In genomic region chr19:13917888-13918406, GRCh38 we compare ENCODE assay signal across 18 cellular contexts. TPM values are rescaled to one million over a fixed set of nuclear protein-coding genes. Genes with fewer than 3 reads are reported as not detected.
"Had no signal": no experiment of that assay in that cellular context is flagged by ENCODE, and none has a peak within 500 bp of the region (broad histone marks: within the 10 kb centered on the region; RNA-seq: fewer than 3 reads in every experiment).

No MANE protein-coding gene starts in this region.

- H3K27ac Mint-ChIP-seq: activated naive CD8-positive, alpha-beta T cell; activated T-cell treated with anti-CD3 and anti-CD28 coated beads, Interleukin-2, amount 50 U/mL, for 24 hours had no signal

- H3K4me3 Mint-ChIP-seq: activated naive CD8-positive, alpha-beta T cell; activated T-cell treated with anti-CD3 and anti-CD28 coated beads, Interleukin-2, amount 50 U/mL, for 24 hours; naive B cell had no signal

- H3K4me2 ChIP-seq: smooth muscle cell had no signal

- H3K4me3 ChIP-seq: esophagus squamous epithelium, lung, smooth muscle cell, tibial nerve had no signal

- H3K27me3 Mint-ChIP-seq: activated naive CD8-positive, alpha-beta T cell; activated T-cell treated with anti-CD3 and anti-CD28 coated beads, Interleukin-2, amount 50 U/mL, for 24 hours; naive B cell had no signal

- H3K27ac ChIP-seq: brain microvascular endothelial cell, esophagus squamous epithelium, parathyroid adenoma, tibial nerve had no signal

- H3K9ac ChIP-seq: parathyroid adenoma had no signal

- H2AFZ ChIP-seq: parathyroid adenoma had no signal

- FAIRE-seq: TTC549 had no signal

- DNase-seq: activated CD4-positive, alpha-beta T cell treated with anti-CD3 and anti-CD28 coated beads, Interleukin-2, amount 50 U/mL, for 4 hours; activated CD4-positive, CD25-positive, alpha-beta regulatory T cell; activated effector memory CD4-positive, alpha-beta T cell treated with Interleukin-2 at 50 U/mL for 16 hours; activated T-cell treated with anti-CD3 and anti-CD28 coated beads, Interleukin-2, amount 50 U/mL, for 24 hours; amygdala; brain microvascular endothelial cell; esophagus squamous epithelium; foreskin fibroblast; head of caudate nucleus; islet precursor cell; naive B cell; T-helper 2 cell had no signal

- H3K4me1 ChIP-seq: esophagus squamous epithelium, parathyroid adenoma, tibial nerve had no signal

- H3K27me3 ChIP-seq: brain microvascular endothelial cell, esophagus squamous epithelium, tibial nerve had no signal

RNA-seq across cellular contexts. Expression of gene NANOS3, which starts 41.0 kb away (rescaled TPM):
- total RNA-seq: esophagus squamous epithelium, smooth muscle cell, tibial nerve had no signal
